ENCODE assay signal across 17 cellular contexts in genomic region chr1:230948903-230949302, GRCh38. TPM values are rescaled to one million over a fixed set of nuclear protein-coding genes. Genes with fewer than 3 reads are reported as not detected.
DNase-seq lines count a peak whose midpoint lies in the region; ATAC-seq, FAIRE-seq and TF ChIP-seq lines count a peak whose summit lies in the region.
"Had no signal": no experiment of that assay in that cellular context is flagged by ENCODE, and none has a peak within 500 bp of the region (broad histone marks: within the 10 kb centered on the region; RNA-seq: fewer than 3 reads in every experiment).

No MANE protein-coding gene starts in this region.

- peak; percentile 79 for DNase-seq in HepG2 (ENCODE audit: low spot score)
- no peak for DNase-seq in right lobe of liver
- DNase-seq in memory B cell (ENCODE audit: low spot score in 2 of 2) = no peak
- DNase-seq in stimulated activated effector memory CD8-positive, alpha-beta T cell treated with anti-CD3 and anti-CD28 coated beads, Interleukin-12 subunit alpha, Interleukin-12 subunit beta, amount 100 ng/mL, for 72 hours (ENCODE audit: low spot score in 2 of 2) = no peak
- no peak for DNase-seq in NCI-H226
- no peak for DNase-seq in NCI-H1436 treated with DMSO at 0.1 percent for 48 hours (lab: John Stamatoyannopoulos, UW)
- DNase-seq: CD4-positive, alpha-beta T cell; DMS79; EL had no signal

- H3K4me1 ChIP-seq in HepG2 (ENCODE audit: insufficient read depth, low read length) (peaks cover 12% of the 10 kb centered on the region), right lobe of liver (no peaks in the 10 kb centered on the region)

- peaks cover 15% of the 10 kb centered on the region for H3K4me1 Mint-ChIP-seq in memory B cell
- peaks cover 7% of the 10 kb centered on the region for H3K4me1 Mint-ChIP-seq in stimulated activated effector memory CD8-positive, alpha-beta T cell treated with anti-CD3 and anti-CD28 coated beads, Interleukin-12 subunit alpha, Interleukin-12 subunit beta, amount 100 ng/mL, for 72 hours

- CTCF ChIA-PET in HepG2 (lab: Yijun Ruan, JAX; ENCODE audit: low intra/inter-chr PET ratio, low total read pairs) = no interaction called here

- TF ChIP-seq EP300 in HepG2 (IDR thresholded peaks at IDR 0.05; ENCODE audit: low read depth in 2 of 2, low read length in 2 of 2) (peak in 1 of 2 experiments; percentile 50; a peak in 1 of 4 replicates), HepG2 (CRISPR knock-in tag; IDR thresholded peaks at IDR 0.05; ENCODE audit: borderline replicate concordance) (no peak)

- no peak for TF ChIP-seq CTCF in HepG2 (CRISPR knock-in tag; IDR thresholded peaks at IDR 0.05)
- no peak for TF ChIP-seq CTCF in right lobe of liver (IDR thresholded peaks at IDR 0.05)

- ATAC-seq in HepG2 (peak; percentile 88), right lobe of liver (no peak), memory B cell (ENCODE audit: low read depth) (no peak), GM21423 (IDR thresholded peaks at IDR 0.05; ENCODE audit: unreplicated experiment) (no peak)
- no peak for ATAC-seq in stimulated activated effector memory CD8-positive, alpha-beta T cell treated with anti-CD3 and anti-CD28 coated beads, Interleukin-12 subunit alpha, Interleukin-12 subunit beta, amount 100 ng/mL, for 72 hours

- H3K9me3 Mint-ChIP-seq in memory B cell = no peaks in the 10 kb centered on the region
- no peaks in the 10 kb centered on the region for H3K9me3 Mint-ChIP-seq in stimulated activated effector memory CD8-positive, alpha-beta T cell treated with anti-CD3 and anti-CD28 coated beads, Interleukin-12 subunit alpha, Interleukin-12 subunit beta, amount 100 ng/mL, for 72 hours
- H3K9me3 Mint-ChIP-seq: CD4-positive, alpha-beta T cell had no signal

- POLR2A ChIA-PET in HepG2 (lab: Yijun Ruan, JAX) = interaction anchor here (0.7 kb wide), 1 partner anchor 80 kb away, joined by 3 read pairs; the partner anchor contains the start of gene C1orf198

- WGBS in HepG2 (ENCODE audit: low lambda C conversion rate) = 41% methylated on average over 3 of the region's 3 CpGs
- 94% methylated on average over 3 of the region's 3 CpGs for WGBS in right lobe of liver (ENCODE audit: insufficient coverage, low coverage, low lambda C conversion rate, missing lambda C conversion rate)

- peak; percentile 56 for FAIRE-seq in HepG2 (lab: Jason Lieb, UNC)
- FAIRE-seq: G401.6, GM12891, H1, HTR-8/SVneo had no signal

- H3K9me3 ChIP-seq in HepG2 (ENCODE audit: low read length) (no peaks in the 10 kb centered on the region), right lobe of liver (no peaks in the 10 kb centered on the region)
- H3K9me3 ChIP-seq: BLaER1, HAP-1 had no signal

- in situ Hi-C loops in HepG2 (cut with HindIII; ENCODE audit: extremely low pct_ligation_motif_present, low pct_unique_long_range_greater_than_20kb) = no loop called here

- H3K4me2 ChIP-seq in HepG2 (ENCODE audit: low read depth, low read length) = peak overlapping the region; percentile 5; the same call in 1 of the 2 replicates
- H3K4me2 ChIP-seq: BLaER1 had no signal

- H3K27me3 ChIP-seq in HepG2 (ENCODE audit: control insufficient read depth in 1 of 2, insufficient read depth in 2 of 2, low read length in 2 of 2) (no peaks in the 10 kb centered on the region), right lobe of liver (no peaks in the 10 kb centered on the region)
- H3K27me3 ChIP-seq: BLaER1 had no signal

- no peaks in the 10 kb centered on the region for H4K20me1 ChIP-seq in HepG2 (ENCODE audit: insufficient read depth, low read length)
- H4K20me1 ChIP-seq: BLaER1 had no signal

- H3K27me3 Mint-ChIP-seq in memory B cell = no peaks in the 10 kb centered on the region
- H3K27me3 Mint-ChIP-seq: CD4-positive, alpha-beta T cell had no signal

- intact Hi-C loops in HepG2 (cut with micrococcal nuclease; ENCODE audit: unreplicated experiment) (no loop called here), right lobe of liver (cut with DNase I) (no loop called here)

- H3K36me3 ChIP-seq in HepG2 (replicated peaks in 1 of 2; ENCODE audit: control insufficient read depth in 1 of 2, insufficient read depth in 2 of 2, low read length in 2 of 2) (no peaks in the 10 kb centered on the region; a peak in 3 of 5 replicates), right lobe of liver (peaks cover 0 to 4% (median 0%) of the 10 kb centered on the region in 4 donors)

- TF ChIP-seq RAD21 in HepG2 (CRISPR knock-in tag; IDR thresholded peaks at IDR 0.05) = no peak

- BruUV-seq in HepG2 (replicated peaks; lab: Mats Ljungman, UMichigan) = no TSS peak

- no peaks in the 10 kb centered on the region for H3K79me2 ChIP-seq in HepG2 (ENCODE audit: insufficient read depth, low read length)

- H3K36me3 Mint-ChIP-seq in memory B cell = peaks cover 15% of the 10 kb centered on the region
- H3K36me3 Mint-ChIP-seq in stimulated activated effector memory CD8-positive, alpha-beta T cell treated with anti-CD3 and anti-CD28 coated beads, Interleukin-12 subunit alpha, Interleukin-12 subunit beta, amount 100 ng/mL, for 72 hours = peaks cover 58% of the 10 kb centered on the region

- H3K27ac Mint-ChIP-seq in memory B cell = peak overlapping the region; percentile 62
- peak overlapping the region; percentile 57 for H3K27ac Mint-ChIP-seq in stimulated activated effector memory CD8-positive, alpha-beta T cell treated with anti-CD3 and anti-CD28 coated beads, Interleukin-12 subunit alpha, Interleukin-12 subunit beta, amount 100 ng/mL, for 72 hours
- H3K27ac Mint-ChIP-seq: CD4-positive, alpha-beta T cell had no signal

- H3K4me3 Mint-ChIP-seq in memory B cell = no peak overlapping the region
- H3K4me3 Mint-ChIP-seq in stimulated activated effector memory CD8-positive, alpha-beta T cell treated with anti-CD3 and anti-CD28 coated beads, Interleukin-12 subunit alpha, Interleukin-12 subunit beta, amount 100 ng/mL, for 72 hours = no peak overlapping the region
- H3K4me3 Mint-ChIP-seq: CD4-positive, alpha-beta T cell had no signal

- H3K9ac ChIP-seq in HepG2 (ENCODE audit: insufficient read depth, low read depth, low read length) = no peak overlapping the region
- H3K9ac ChIP-seq: BLaER1 had no signal

- no peak overlapping the region for H2AFZ ChIP-seq in HepG2 (ENCODE audit: low read length)

- H3K4me3 ChIP-seq in HepG2 (replicated peaks in 1 of 3; ENCODE audit: insufficient read depth in 1 of 3, low read depth in 2 of 3, low read length in 3 of 3) (no peak overlapping the region), right lobe of liver (no peak overlapping the region)
- H3K4me3 ChIP-seq: BLaER1, HAP-1 had no signal

- no peak for TF ChIP-seq POLR2A in HepG2 (IDR thresholded peaks at IDR 0.05; ENCODE audit: insufficient read depth in 1 of 2, low read depth in 2 of 2, low read length in 2 of 2)
- no peak for TF ChIP-seq POLR2A in right lobe of liver (IDR thresholded peaks at IDR 0.05)

- H3K27ac ChIP-seq in HepG2 (ENCODE audit: extremely low read length, insufficient read depth, low read length) (peak overlapping the region; percentile 30), right lobe of liver (no peak overlapping the region)
- H3K27ac ChIP-seq: 22Rv1, BLaER1 had no signal

RNA-seq across cellular contexts. Expression of gene TTC13, which starts 29.8 kb away (rescaled TPM):
- total RNA-seq in HepG2 (2016; rRNA removed; fragmentation: Illumina TruSeq; extraction: Trizol) = 8.1 and 15.9 TPM in 2 replicates
- total RNA-seq in HepG2 (2016; cell fraction: cytosol; rRNA removed; fragmentation: Illumina TruSeq; extraction: Trizol; ENCODE audit: low read depth) = 5.1 and 6.8 TPM in 2 replicates
- total RNA-seq in HepG2 (2016; cell fraction: insoluble cytoplasmic fraction; rRNA removed; fragmentation: Illumina TruSeq; extraction: Trizol) = 8.3 and 16.6 TPM in 2 replicates
- 4.1 and 6.5 TPM in 2 replicates for total RNA-seq in HepG2 (2016; cell fraction: membrane; rRNA removed; fragmentation: Illumina TruSeq; extraction: Trizol)
- 24.6 and 28.8 TPM in 2 replicates for total RNA-seq in HepG2 (2016; cell fraction: nucleus; rRNA removed; fragmentation: Illumina TruSeq; extraction: Trizol)
- 5.8 and 6.8 TPM in 2 replicates for polyA plus RNA-seq in HepG2 (2011; rRNA removed)
- 2.4 and 3.9 TPM in 2 replicates for polyA plus RNA-seq in HepG2 (2011; cell fraction: cytosol; rRNA removed)
- 6.3 and 11.1 TPM in 2 replicates for polyA plus RNA-seq in HepG2 (2011; cell fraction: nucleus; rRNA removed)
- 8.6 and 10.6 TPM in 2 replicates for polyA plus RNA-seq in HepG2 (2012)
- 1.1 and 1.5 TPM in 2 replicates for polyA plus RNA-seq in HepG2 (2016; cell fraction: cytosol; fragmentation: Illumina TruSeq; extraction: Trizol; ENCODE audit: low read depth)
- 6.1 and 7.4 TPM in 2 replicates for polyA plus RNA-seq in HepG2 (2016; cell fraction: insoluble cytoplasmic fraction; fragmentation: Illumina TruSeq; extraction: Trizol; ENCODE audit: low read depth)
- 1.8 TPM in 2 replicates for polyA plus RNA-seq in HepG2 (2016; cell fraction: membrane; fragmentation: Illumina TruSeq; extraction: Trizol; ENCODE audit: low read depth)
- polyA plus RNA-seq in HepG2 (2016; cell fraction: nucleus; fragmentation: Illumina TruSeq; extraction: Trizol; ENCODE audit: insufficient read depth, low read depth) = 27.2 and 32.9 TPM in 2 replicates
- 4.8 and 10.9 TPM in 2 replicates for polyA minus RNA-seq in HepG2 (2011; rRNA and poly(A)+ RNA removed; ENCODE audit: low replicate concordance)
- polyA minus RNA-seq in HepG2 (2011; cell fraction: cytosol; rRNA and poly(A)+ RNA removed) = 5.0 and 8.8 TPM in 2 replicates
- polyA minus RNA-seq in HepG2 (2011; cell fraction: nucleus; rRNA and poly(A)+ RNA removed) = 13.3 and 14.2 TPM in 2 replicates
- total RNA-seq in right lobe of liver = 10 to 100 TPM in 1 of 6 experiments, 1 to 10 TPM in 5; 5.3 to 10.7 (median 6.2) TPM

RNA-seq across cellular contexts. Expression of gene ARV1, which starts 30.0 kb away (rescaled TPM):
- total RNA-seq in HepG2 (2016; rRNA removed; fragmentation: Illumina TruSeq; extraction: Trizol) (8.9 and 15.2 TPM in 2 replicates), right lobe of liver (10 to 100 TPM in 5 of 6 experiments, 1 to 10 TPM in 1; 9.2 to 18.7 (median 13.4) TPM)
- 5.6 and 7.1 TPM in 2 replicates for total RNA-seq in HepG2 (2016; cell fraction: cytosol; rRNA removed; fragmentation: Illumina TruSeq; extraction: Trizol; ENCODE audit: low read depth)
- total RNA-seq in HepG2 (2016; cell fraction: insoluble cytoplasmic fraction; rRNA removed; fragmentation: Illumina TruSeq; extraction: Trizol) = 11.8 and 14.9 TPM in 2 replicates
- total RNA-seq in HepG2 (2016; cell fraction: membrane; rRNA removed; fragmentation: Illumina TruSeq; extraction: Trizol) = 8.0 and 10.1 TPM in 2 replicates
- total RNA-seq in HepG2 (2016; cell fraction: nucleus; rRNA removed; fragmentation: Illumina TruSeq; extraction: Trizol) = 11.2 and 15.6 TPM in 2 replicates
- polyA plus RNA-seq in HepG2 (2011; rRNA removed) = 11.7 and 13.0 TPM in 2 replicates
- 6.0 and 9.4 TPM in 2 replicates for polyA plus RNA-seq in HepG2 (2011; cell fraction: cytosol; rRNA removed)
- polyA plus RNA-seq in HepG2 (2011; cell fraction: nucleus; rRNA removed) = 2.8 and 4.7 TPM in 2 replicates
- 8.5 and 11.7 TPM in 2 replicates for polyA plus RNA-seq in HepG2 (2012)
- polyA plus RNA-seq in HepG2 (2016; cell fraction: cytosol; fragmentation: Illumina TruSeq; extraction: Trizol; ENCODE audit: low read depth) = 5.4 and 5.6 TPM in 2 replicates
- 13.8 and 15.6 TPM in 2 replicates for polyA plus RNA-seq in HepG2 (2016; cell fraction: insoluble cytoplasmic fraction; fragmentation: Illumina TruSeq; extraction: Trizol; ENCODE audit: low read depth)
- 7.2 and 7.5 TPM in 2 replicates for polyA plus RNA-seq in HepG2 (2016; cell fraction: membrane; fragmentation: Illumina TruSeq; extraction: Trizol; ENCODE audit: low read depth)
- polyA plus RNA-seq in HepG2 (2016; cell fraction: nucleus; fragmentation: Illumina TruSeq; extraction: Trizol; ENCODE audit: insufficient read depth, low read depth) = 26.0 and 27.4 TPM in 2 replicates
- 1.4 and 8.7 TPM in 2 replicates for polyA minus RNA-seq in HepG2 (2011; rRNA and poly(A)+ RNA removed; ENCODE audit: low replicate concordance)
- polyA minus RNA-seq in HepG2 (2011; cell fraction: cytosol; rRNA and poly(A)+ RNA removed) = 3.4 and 4.6 TPM in 2 replicates
- polyA minus RNA-seq in HepG2 (2011; cell fraction: nucleus; rRNA and poly(A)+ RNA removed) = 4.0 and 5.0 TPM in 2 replicates
